Comparison of ENCODE assay signal across 1 cellular context in the genomic region with DNA sequence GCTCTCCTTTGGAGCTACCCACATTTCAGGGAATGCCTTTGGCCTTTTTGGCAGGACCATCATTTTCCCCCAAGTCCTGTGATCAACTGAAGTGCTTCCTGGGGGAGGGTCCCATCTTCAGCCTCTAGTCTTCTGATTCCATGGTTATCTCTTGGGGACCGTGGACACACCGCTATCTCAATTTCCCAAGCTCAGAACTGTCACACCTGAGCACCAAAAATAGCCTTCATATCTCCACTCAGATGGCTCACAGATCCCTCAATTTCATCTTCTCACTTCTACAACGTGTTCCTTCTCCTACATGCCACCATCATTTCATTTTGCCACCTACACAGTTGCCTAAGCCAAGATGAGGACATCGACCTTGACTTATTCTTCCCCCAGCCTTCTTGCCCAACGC.
TF ChIP-seq lines count a peak whose summit lies in the region.

No MANE protein-coding gene starts in this region.

TF ChIP-seq in HepG2, 621 proteins besides CTCF, POLR2A, EP300 and RAD21:
- TF ChIP-seq ZNF674 (CRISPR knock-in tag; IDR thresholded peaks at IDR 0.05; ENCODE audit: low read depth) (no peak), ZNF326 (CRISPR knock-in tag; IDR thresholded peaks at IDR 0.05; ENCODE audit: borderline replicate concordance) (no peak), ZNF224 (CRISPR knock-in tag; IDR thresholded peaks at IDR 0.05) (no peak), ZNF235 (CRISPR knock-in tag; IDR thresholded peaks at IDR 0.05; ENCODE audit: borderline replicate concordance) (no peak), KAT7 (CRISPR knock-in tag; IDR thresholded peaks at IDR 0.05; ENCODE audit: borderline replicate concordance) (no peak), CAMTA2 (CRISPR knock-in tag; IDR thresholded peaks at IDR 0.05; ENCODE audit: borderline replicate concordance) (no peak), ELF3 (CRISPR knock-in tag; IDR thresholded peaks at IDR 0.05) (no peak), JUND (CRISPR knock-in tag; IDR thresholded peaks at IDR 0.05) (no peak), BHLHE40 (IDR thresholded peaks at IDR 0.05; ENCODE audit: low read length) (no peak), GATAD1 (CRISPR knock-in tag; IDR thresholded peaks at IDR 0.05) (no peak), ZNF720 (CRISPR knock-in tag; IDR thresholded peaks at IDR 0.05) (no peak)
- TF ChIP-seq, protein P1, sequence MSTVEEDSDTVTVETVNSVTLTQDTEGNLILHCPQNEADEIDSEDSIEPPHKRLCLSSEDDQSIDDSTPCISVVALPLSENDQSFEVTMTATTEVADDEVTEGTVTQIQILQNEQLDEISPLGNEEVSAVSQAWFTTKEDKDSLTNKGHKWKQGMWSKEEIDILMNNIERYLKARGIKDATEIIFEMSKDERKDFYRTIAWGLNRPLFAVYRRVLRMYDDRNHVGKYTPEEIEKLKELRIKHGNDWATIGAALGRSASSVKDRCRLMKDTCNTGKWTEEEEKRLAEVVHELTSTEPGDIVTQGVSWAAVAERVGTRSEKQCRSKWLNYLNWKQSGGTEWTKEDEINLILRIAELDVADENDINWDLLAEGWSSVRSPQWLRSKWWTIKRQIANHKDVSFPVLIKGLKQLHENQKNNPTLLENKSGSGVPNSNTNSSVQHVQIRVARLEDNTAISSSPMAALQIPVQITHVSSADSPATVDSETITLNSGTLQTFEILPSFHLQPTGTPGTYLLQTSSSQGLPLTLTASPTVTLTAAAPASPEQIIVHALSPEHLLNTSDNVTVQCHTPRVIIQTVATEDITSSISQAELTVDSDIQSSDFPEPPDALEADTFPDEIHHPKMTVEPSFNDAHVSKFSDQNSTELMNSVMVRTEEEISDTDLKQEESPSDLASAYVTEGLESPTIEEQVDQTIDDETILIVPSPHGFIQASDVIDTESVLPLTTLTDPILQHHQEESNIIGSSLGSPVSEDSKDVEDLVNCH (CRISPR knock-in tag; IDR thresholded peaks at IDR 0.05), result no peak
- TF ChIP-seq, protein P2, sequence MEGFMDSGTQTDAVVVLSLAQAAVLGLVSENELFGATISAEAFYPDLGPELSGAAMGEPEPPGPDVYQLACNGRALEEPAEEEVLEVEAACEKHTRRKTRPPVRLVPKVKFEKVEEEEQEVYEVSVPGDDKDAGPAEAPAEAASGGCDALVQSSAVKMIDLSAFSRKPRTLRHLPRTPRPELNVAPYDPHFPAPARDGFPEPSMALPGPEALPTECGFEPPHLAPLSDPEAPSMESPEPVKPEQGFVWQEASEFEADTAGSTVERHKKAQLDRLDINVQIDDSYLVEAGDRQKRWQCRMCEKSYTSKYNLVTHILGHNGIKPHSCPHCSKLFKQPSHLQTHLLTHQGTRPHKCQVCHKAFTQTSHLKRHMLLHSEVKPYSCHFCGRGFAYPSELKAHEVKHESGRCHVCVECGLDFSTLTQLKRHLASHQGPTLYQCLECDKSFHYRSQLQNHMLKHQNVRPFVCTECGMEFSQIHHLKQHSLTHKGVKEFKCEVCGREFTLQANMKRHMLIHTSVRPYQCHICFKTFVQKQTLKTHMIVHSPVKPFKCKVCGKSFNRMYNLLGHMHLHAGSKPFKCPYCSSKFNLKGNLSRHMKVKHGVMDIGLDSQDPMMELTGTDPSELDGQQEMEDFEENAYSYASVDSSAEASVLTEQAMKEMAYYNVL (CRISPR knock-in tag; IDR thresholded peaks at IDR 0.05; ENCODE audit: borderline replicate concordance), result no peak
- TF ChIP-seq, protein P3, sequence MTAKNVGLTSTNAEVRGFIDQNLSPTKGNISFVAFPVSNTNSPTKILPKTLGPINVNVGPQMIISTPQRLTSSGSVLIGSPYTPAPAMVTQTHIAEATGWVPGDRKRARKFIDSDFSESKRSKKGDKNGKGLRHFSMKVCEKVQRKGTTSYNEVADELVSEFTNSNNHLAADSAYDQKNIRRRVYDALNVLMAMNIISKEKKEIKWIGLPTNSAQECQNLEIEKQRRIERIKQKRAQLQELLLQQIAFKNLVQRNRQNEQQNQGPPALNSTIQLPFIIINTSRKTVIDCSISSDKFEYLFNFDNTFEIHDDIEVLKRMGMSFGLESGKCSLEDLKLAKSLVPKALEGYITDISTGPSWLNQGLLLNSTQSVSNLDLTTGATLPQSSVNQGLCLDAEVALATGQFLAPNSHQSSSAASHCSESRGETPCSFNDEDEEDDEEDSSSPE (CRISPR knock-in tag; IDR thresholded peaks at IDR 0.05), result no peak
- TF ChIP-seq, protein P4, sequence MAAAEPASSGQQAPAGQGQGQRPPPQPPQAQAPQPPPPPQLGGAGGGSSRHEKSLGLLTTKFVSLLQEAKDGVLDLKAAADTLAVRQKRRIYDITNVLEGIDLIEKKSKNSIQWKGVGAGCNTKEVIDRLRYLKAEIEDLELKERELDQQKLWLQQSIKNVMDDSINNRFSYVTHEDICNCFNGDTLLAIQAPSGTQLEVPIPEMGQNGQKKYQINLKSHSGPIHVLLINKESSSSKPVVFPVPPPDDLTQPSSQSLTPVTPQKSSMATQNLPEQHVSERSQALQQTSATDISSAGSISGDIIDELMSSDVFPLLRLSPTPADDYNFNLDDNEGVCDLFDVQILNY (CRISPR knock-in tag; conservative IDR thresholded peaks at IDR 0.05), result no peak
- TF ChIP-seq, protein P5, sequence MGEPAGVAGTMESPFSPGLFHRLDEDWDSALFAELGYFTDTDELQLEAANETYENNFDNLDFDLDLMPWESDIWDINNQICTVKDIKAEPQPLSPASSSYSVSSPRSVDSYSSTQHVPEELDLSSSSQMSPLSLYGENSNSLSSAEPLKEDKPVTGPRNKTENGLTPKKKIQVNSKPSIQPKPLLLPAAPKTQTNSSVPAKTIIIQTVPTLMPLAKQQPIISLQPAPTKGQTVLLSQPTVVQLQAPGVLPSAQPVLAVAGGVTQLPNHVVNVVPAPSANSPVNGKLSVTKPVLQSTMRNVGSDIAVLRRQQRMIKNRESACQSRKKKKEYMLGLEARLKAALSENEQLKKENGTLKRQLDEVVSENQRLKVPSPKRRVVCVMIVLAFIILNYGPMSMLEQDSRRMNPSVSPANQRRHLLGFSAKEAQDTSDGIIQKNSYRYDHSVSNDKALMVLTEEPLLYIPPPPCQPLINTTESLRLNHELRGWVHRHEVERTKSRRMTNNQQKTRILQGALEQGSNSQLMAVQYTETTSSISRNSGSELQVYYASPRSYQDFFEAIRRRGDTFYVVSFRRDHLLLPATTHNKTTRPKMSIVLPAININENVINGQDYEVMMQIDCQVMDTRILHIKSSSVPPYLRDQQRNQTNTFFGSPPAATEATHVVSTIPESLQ (CRISPR knock-in tag; conservative IDR thresholded peaks at IDR 0.05), result no peak
- TF ChIP-seq, protein P6, sequence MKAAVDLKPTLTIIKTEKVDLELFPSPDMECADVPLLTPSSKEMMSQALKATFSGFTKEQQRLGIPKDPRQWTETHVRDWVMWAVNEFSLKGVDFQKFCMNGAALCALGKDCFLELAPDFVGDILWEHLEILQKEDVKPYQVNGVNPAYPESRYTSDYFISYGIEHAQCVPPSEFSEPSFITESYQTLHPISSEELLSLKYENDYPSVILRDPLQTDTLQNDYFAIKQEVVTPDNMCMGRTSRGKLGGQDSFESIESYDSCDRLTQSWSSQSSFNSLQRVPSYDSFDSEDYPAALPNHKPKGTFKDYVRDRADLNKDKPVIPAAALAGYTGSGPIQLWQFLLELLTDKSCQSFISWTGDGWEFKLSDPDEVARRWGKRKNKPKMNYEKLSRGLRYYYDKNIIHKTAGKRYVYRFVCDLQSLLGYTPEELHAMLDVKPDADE (CRISPR knock-in tag; IDR thresholded peaks at IDR 0.05), result no peak
